Comparison of ENCODE assay signal across 8 cellular contexts in the genomic region with DNA sequence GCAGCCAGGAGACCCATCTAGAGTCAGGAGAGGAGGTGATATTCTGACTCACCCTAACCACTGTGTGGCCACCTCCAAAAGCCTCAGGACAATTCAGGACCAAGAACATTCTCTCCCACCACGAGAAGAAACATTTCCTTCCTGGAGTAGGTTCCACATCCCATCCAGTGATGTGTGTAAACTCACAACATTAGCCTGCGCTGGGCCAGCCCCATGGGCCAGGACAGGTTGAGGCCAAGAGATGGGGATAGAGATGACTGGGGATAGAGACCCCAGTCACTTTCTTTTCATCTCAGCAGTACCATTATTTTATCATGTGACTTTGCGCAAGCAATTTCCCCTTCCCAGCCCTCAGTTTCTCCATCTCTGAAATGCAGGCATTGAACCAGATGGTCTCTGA.
"Had no signal": no experiment of that assay in that cellular context is flagged by ENCODE, and none has a peak within 500 bp of the region (broad histone marks: within the 10 kb centered on the region; RNA-seq: fewer than 3 reads in every experiment).

No MANE protein-coding gene starts in this region.

- FAIRE-seq: G401.6, GM12878, GM12891, GM12892, GM18507, GM19239 had no signal

- ATAC-seq: GM12878 had no signal

- H3K4me3 ChIP-seq: GM12878 had no signal

- DNase-seq: GDM1, GF-D8 had no signal
